In genomic region chr9:114467226-114467750, GRCh38 we compare ENCODE assay signal across 20 cellular contexts.
"Had no signal": no experiment of that assay in that cellular context is flagged by ENCODE, and none has a peak within 500 bp of the region (broad histone marks: within the 10 kb centered on the region; RNA-seq: fewer than 3 reads in every experiment).

No MANE protein-coding gene starts in this region.

- H3K4me3 ChIP-seq: sigmoid colon, suprapubic skin had no signal

- H3K27ac Mint-ChIP-seq: activated T-helper 1 cell treated with anti-CD3 and anti-CD28 coated beads, Interleukin-12 subunit alpha, Interleukin-12 subunit beta, Interleukin-2, Interleukin-4 antibody, amounts not matched to agents 30 ng/mL and 10 ng/mL and 1 ng/mL, durations not matched to agents 14 hours and 24 hours and 36 hours; immature natural killer cell; type B pancreatic cell had no signal

- ATAC-seq: naive thymus-derived CD8-positive, alpha-beta T cell had no signal

- H3K4me3 Mint-ChIP-seq: activated T-helper 1 cell treated with anti-CD3 and anti-CD28 coated beads, Interleukin-12 subunit alpha, Interleukin-12 subunit beta, Interleukin-2, Interleukin-4 antibody, amounts not matched to agents 30 ng/mL and 10 ng/mL and 1 ng/mL, durations not matched to agents 14 hours and 24 hours and 36 hours; brain; central memory CD8-positive, alpha-beta T cell; immature natural killer cell; naive thymus-derived CD8-positive, alpha-beta T cell; type B pancreatic cell had no signal

- H3K27me3 ChIP-seq: sigmoid colon, suprapubic skin had no signal

- H3K27ac ChIP-seq: sigmoid colon, suprapubic skin, VCaP had no signal

- H3K27me3 Mint-ChIP-seq: central memory CD8-positive, alpha-beta T cell; type B pancreatic cell had no signal

- H3K4me1 Mint-ChIP-seq: brain; central memory CD8-positive, alpha-beta T cell; immature natural killer cell had no signal

- H3K9me3 Mint-ChIP-seq: activated T-helper 1 cell treated with anti-CD3 and anti-CD28 coated beads, Interleukin-12 subunit alpha, Interleukin-12 subunit beta, Interleukin-2, Interleukin-4 antibody, amounts not matched to agents 30 ng/mL and 10 ng/mL and 1 ng/mL, durations not matched to agents 14 hours and 24 hours and 36 hours; central memory CD8-positive, alpha-beta T cell; immature natural killer cell; type B pancreatic cell had no signal

- H3K9me3 ChIP-seq: sigmoid colon, suprapubic skin had no signal

- DNase-seq: activated CD4-positive, alpha-beta T cell treated with anti-CD3 and anti-CD28 coated beads, Interleukin-2, amount 50 U/mL, for 1 hour; activated CD4-positive, CD25-positive, alpha-beta regulatory T cell treated with anti-CD3 and anti-CD28 coated beads, Interleukin-2, amount 50 U/mL, for 72 hours; activated gamma-delta T cell treated with Interleukin-2 at 50 U/mL for 16 hours; activated T-cell treated with anti-CD3 and anti-CD28 coated beads for 4 hours; anterior cingulate cortex; cortex of kidney; immature natural killer cell; mesendoderm; naive thymus-derived CD8-positive, alpha-beta T cell; nucleus accumbens; sigmoid colon; stimulated activated CD4-positive, alpha-beta T cell treated with anti-CD3 and anti-CD28 coated beads, Interleukin-4, amount 100 ng/mL, for 24 hours; stimulated activated naive CD4-positive, alpha-beta T cell treated with Interleukin-2 at 50 U/mL for 16 hours; T-helper 2 cell had no signal

- H3K4me1 ChIP-seq: sigmoid colon had no signal
